1 cellular context compared by ENCODE assay signal in the genomic region with DNA sequence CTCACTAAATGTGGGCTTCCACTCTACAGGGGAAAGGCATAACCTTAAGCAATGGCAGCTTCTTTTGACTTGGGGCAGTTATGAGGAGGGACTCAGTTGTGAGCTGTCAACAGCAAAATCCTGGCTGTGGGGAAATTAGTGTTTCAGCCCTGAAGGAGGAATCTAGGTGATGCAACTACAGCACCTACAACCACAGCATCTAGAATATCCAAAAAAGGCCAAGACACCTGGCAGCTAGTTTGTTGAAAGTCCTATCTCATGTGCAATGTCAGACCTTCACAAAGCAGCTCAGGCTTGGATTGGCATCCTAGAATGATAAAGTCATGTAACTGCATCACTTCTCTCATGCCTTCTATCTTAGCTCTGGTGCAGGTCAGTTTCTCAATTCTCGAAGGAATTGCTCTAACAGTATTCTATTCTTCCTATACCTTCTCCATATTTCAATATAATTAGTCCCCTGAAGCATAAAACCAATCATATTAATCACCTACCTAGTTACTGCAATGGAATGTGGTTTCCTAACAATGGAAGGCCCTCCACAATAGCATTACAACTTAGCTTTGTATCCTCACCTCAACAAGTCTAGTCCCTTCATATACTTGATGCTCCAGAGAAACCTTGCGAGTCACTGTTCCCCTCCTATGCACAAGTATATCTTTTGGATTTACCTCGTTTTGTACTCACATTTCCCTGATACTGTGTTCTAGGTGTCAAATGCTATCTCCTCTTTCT.
TF ChIP-seq lines count a peak whose summit lies in the region.

No MANE protein-coding gene starts in this region.

TF ChIP-seq in GM23338, 12 proteins besides CTCF, POLR2A, EP300 and RAD21 (continued from another document):
- TF ChIP-seq, protein P1, sequence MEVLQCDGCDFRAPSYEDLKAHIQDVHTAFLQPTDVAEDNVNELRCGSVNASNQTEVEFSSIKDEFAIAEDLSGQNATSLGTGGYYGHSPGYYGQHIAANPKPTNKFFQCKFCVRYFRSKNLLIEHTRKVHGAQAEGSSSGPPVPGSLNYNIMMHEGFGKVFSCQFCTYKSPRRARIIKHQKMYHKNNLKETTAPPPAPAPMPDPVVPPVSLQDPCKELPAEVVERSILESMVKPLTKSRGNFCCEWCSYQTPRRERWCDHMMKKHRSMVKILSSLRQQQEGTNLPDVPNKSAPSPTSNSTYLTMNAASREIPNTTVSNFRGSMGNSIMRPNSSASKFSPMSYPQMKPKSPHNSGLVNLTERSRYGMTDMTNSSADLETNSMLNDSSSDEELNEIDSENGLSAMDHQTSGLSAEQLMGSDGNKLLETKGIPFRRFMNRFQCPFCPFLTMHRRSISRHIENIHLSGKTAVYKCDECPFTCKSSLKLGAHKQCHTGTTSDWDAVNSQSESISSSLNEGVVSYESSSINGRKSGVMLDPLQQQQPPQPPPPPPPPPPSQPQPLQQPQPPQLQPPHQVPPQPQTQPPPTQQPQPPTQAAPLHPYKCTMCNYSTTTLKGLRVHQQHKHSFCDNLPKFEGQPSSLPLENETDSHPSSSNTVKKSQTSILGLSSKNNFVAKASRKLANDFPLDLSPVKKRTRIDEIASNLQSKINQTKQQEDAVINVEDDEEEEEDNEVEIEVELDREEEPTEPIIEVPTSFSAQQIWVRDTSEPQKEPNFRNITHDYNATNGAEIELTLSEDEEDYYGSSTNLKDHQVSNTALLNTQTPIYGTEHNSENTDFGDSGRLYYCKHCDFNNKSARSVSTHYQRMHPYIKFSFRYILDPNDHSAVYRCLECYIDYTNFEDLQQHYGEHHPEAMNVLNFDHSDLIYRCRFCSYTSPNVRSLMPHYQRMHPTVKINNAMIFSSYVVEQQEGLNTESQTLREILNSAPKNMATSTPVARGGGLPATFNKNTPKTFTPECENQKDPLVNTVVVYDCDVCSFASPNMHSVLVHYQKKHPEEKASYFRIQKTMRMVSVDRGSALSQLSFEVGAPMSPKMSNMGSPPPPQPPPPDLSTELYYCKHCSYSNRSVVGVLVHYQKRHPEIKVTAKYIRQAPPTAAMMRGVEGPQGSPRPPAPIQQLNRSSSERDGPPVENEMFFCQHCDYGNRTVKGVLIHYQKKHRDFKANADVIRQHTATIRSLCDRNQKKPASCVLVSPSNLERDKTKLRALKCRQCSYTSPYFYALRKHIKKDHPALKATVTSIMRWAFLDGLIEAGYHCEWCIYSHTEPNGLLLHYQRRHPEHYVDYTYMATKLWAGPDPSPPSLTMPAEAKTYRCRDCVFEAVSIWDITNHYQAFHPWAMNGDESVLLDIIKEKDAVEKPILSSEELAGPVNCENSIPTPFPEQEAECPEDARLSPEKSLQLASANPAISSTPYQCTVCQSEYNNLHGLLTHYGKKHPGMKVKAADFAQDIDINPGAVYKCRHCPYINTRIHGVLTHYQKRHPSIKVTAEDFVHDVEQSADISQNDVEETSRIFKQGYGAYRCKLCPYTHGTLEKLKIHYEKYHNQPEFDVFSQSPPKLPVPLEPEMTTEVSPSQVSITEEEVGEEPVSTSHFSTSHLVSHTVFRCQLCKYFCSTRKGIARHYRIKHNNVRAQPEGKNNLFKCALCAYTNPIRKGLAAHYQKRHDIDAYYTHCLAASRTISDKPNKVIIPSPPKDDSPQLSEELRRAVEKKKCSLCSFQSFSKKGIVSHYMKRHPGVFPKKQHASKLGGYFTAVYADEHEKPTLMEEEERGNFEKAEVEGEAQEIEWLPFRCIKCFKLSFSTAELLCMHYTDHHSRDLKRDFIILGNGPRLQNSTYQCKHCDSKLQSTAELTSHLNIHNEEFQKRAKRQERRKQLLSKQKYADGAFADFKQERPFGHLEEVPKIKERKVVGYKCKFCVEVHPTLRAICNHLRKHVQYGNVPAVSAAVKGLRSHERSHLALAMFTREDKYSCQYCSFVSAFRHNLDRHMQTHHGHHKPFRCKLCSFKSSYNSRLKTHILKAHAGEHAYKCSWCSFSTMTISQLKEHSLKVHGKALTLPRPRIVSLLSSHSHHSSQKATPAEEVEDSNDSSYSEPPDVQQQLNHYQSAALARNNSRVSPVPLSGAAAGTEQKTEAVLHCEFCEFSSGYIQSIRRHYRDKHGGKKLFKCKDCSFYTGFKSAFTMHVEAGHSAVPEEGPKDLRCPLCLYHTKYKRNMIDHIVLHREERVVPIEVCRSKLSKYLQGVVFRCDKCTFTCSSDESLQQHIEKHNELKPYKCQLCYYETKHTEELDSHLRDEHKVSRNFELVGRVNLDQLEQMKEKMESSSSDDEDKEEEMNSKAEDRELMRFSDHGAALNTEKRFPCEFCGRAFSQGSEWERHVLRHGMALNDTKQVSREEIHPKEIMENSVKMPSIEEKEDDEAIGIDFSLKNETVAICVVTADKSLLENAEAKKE (CRISPR knock-in tag; IDR thresholded peaks at IDR 0.05) = no peak
- TF ChIP-seq NANOG (IDR thresholded peaks at IDR 0.05; ENCODE audit: borderline replicate concordance) (no peak), STAT1 (IDR thresholded peaks at IDR 0.05; ENCODE audit: unreplicated experiment) (no peak), ZNF114 (CRISPR knock-in tag; IDR thresholded peaks at IDR 0.05) (no peak), EZH2phosphoT487 (IDR thresholded peaks at IDR 0.05; ENCODE audit: unreplicated experiment) (no peak), ZNF331 (CRISPR knock-in tag; IDR thresholded peaks at IDR 0.05; ENCODE audit: low read depth) (no peak), CREB1 (CRISPR knock-in tag; IDR thresholded peaks at IDR 0.05; ENCODE audit: low read depth) (no peak), POLR2AphosphoS5 (IDR thresholded peaks at IDR 0.05; ENCODE audit: low read depth) (no peak), JUNB (IDR thresholded peaks at IDR 0.05; ENCODE audit: unreplicated experiment) (no peak)
- TF ChIP-seq, protein P2, sequence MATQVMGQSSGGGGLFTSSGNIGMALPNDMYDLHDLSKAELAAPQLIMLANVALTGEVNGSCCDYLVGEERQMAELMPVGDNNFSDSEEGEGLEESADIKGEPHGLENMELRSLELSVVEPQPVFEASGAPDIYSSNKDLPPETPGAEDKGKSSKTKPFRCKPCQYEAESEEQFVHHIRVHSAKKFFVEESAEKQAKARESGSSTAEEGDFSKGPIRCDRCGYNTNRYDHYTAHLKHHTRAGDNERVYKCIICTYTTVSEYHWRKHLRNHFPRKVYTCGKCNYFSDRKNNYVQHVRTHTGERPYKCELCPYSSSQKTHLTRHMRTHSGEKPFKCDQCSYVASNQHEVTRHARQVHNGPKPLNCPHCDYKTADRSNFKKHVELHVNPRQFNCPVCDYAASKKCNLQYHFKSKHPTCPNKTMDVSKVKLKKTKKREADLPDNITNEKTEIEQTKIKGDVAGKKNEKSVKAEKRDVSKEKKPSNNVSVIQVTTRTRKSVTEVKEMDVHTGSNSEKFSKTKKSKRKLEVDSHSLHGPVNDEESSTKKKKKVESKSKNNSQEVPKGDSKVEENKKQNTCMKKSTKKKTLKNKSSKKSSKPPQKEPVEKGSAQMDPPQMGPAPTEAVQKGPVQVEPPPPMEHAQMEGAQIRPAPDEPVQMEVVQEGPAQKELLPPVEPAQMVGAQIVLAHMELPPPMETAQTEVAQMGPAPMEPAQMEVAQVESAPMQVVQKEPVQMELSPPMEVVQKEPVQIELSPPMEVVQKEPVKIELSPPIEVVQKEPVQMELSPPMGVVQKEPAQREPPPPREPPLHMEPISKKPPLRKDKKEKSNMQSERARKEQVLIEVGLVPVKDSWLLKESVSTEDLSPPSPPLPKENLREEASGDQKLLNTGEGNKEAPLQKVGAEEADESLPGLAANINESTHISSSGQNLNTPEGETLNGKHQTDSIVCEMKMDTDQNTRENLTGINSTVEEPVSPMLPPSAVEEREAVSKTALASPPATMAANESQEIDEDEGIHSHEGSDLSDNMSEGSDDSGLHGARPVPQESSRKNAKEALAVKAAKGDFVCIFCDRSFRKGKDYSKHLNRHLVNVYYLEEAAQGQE (IDR thresholded peaks at IDR 0.05; ENCODE audit: unreplicated experiment) = no peak
- TF ChIP-seq, protein P3, sequence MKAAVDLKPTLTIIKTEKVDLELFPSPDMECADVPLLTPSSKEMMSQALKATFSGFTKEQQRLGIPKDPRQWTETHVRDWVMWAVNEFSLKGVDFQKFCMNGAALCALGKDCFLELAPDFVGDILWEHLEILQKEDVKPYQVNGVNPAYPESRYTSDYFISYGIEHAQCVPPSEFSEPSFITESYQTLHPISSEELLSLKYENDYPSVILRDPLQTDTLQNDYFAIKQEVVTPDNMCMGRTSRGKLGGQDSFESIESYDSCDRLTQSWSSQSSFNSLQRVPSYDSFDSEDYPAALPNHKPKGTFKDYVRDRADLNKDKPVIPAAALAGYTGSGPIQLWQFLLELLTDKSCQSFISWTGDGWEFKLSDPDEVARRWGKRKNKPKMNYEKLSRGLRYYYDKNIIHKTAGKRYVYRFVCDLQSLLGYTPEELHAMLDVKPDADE (IDR thresholded peaks at IDR 0.05) = no peak
